Comparison of ENCODE assay signal across 1 cellular context in genomic region chr6:26575494-26575939, GRCh38.
TF ChIP-seq lines count a peak whose summit lies in the region.

No MANE protein-coding gene starts in this region.

TF ChIP-seq in K562, 482 proteins besides CTCF, POLR2A, EP300 and RAD21 (continued from another document):
- TF ChIP-seq STAT6 (CRISPR knock-in tag; IDR thresholded peaks at IDR 0.05) (no peak), KDM1A (IDR thresholded peaks at IDR 0.05) (peak; percentile 37 to 68; a peak in 2 of 4 replicates), CBFB (CRISPR knock-in tag; IDR thresholded peaks at IDR 0.05) (no peak)
